8 cellular contexts compared by ENCODE assay signal in genomic region chr12:89166525-89166934, GRCh38.
DNase-seq lines count a peak whose midpoint lies in the region; ATAC-seq and TF ChIP-seq lines count a peak whose summit lies in the region.

No MANE protein-coding gene starts in this region.

- CTCF ChIA-PET in activated CD8-positive, alpha-beta T cell treated with anti-CD3 and anti-CD28 coated beads, Interleukin-2, amount 10 ng/mL, durations not matched to agents 7 days and 5 days (lab: Charles Lee) = interaction anchor here (0.9 to 1.5 kb wide), 3 partner anchors 14 to 147 kb away, joined by 3 to 4 read pairs (median 3); no protein-coding TSS in a partner anchor
- CTCF ChIA-PET in activated CD8-positive, alpha-beta T cell treated with anti-CD3 and anti-CD28 coated beads for 36 hours (lab: Charles Lee) = interaction anchor here (0.8 to 1.4 kb wide), 3 partner anchors 10 to 15 kb away, joined by 3 to 4 read pairs (median 3); no protein-coding TSS in a partner anchor
- CTCF ChIA-PET in activated CD4-positive, alpha-beta memory T cell treated with anti-CD3 and anti-CD28 coated beads for 36 hours (lab: Charles Lee) = interaction anchor here (0.7 to 1.1 kb wide), 3 partner anchors 10 to 1778 kb away, joined by 3 to 4 read pairs (median 3); no protein-coding TSS in a partner anchor

- H3K9me3 ChIP-seq in MG63 = no peaks in the 10 kb centered on the region

- H3K4me3 Mint-ChIP-seq in activated CD8-positive, alpha-beta T cell treated with anti-CD3 and anti-CD28 coated beads, Interleukin-2, amount 10 ng/mL, durations not matched to agents 7 days and 5 days = no peak overlapping the region
- H3K4me3 Mint-ChIP-seq in activated CD8-positive, alpha-beta T cell treated with anti-CD3 and anti-CD28 coated beads for 36 hours = no peak overlapping the region
- no peak overlapping the region for H3K4me3 Mint-ChIP-seq in activated CD4-positive, alpha-beta memory T cell treated with anti-CD3 and anti-CD28 coated beads for 36 hours
- H3K4me3 Mint-ChIP-seq in naive B cell = peak overlapping the region; percentile 27 to 77 (median 66)

- H3K9me3 Mint-ChIP-seq in activated CD8-positive, alpha-beta T cell treated with anti-CD3 and anti-CD28 coated beads, Interleukin-2, amount 10 ng/mL, durations not matched to agents 7 days and 5 days (ENCODE audit: insufficient read depth) = peaks cover 2% of the 10 kb centered on the region
- H3K9me3 Mint-ChIP-seq in activated CD8-positive, alpha-beta T cell treated with anti-CD3 and anti-CD28 coated beads for 36 hours = no peaks in the 10 kb centered on the region
- H3K9me3 Mint-ChIP-seq in activated CD4-positive, alpha-beta memory T cell treated with anti-CD3 and anti-CD28 coated beads for 36 hours = no peaks in the 10 kb centered on the region
- peaks cover 0 to 3% (median 1%) of the 10 kb centered on the region in 7 donors for H3K9me3 Mint-ChIP-seq in naive B cell

- no peak overlapping the region for H3K27ac Mint-ChIP-seq in activated CD8-positive, alpha-beta T cell treated with anti-CD3 and anti-CD28 coated beads, Interleukin-2, amount 10 ng/mL, durations not matched to agents 7 days and 5 days
- H3K27ac Mint-ChIP-seq in activated CD8-positive, alpha-beta T cell treated with anti-CD3 and anti-CD28 coated beads for 36 hours = no peak overlapping the region
- peak overlapping the region; percentile 16 for H3K27ac Mint-ChIP-seq in activated CD4-positive, alpha-beta memory T cell treated with anti-CD3 and anti-CD28 coated beads for 36 hours
- H3K27ac Mint-ChIP-seq in naive B cell = peak overlapping the region in 5 of 6 donors; percentile 86 to 98 (median 96)

- H3K36me3 ChIP-seq in MG63 = no peaks in the 10 kb centered on the region

- intact Hi-C loops in activated CD8-positive, alpha-beta T cell treated with anti-CD3 and anti-CD28 coated beads for 36 hours (cut with micrococcal nuclease) = loop anchor here (10.0 kb wide), 1 partner anchor 298 kb away; no protein-coding TSS in a partner anchor
- intact Hi-C loops in activated CD4-positive, alpha-beta memory T cell treated with anti-CD3 and anti-CD28 coated beads for 36 hours (cut with micrococcal nuclease) = loop anchor here (10.0 kb wide), 1 partner anchor 358 kb away; the partner anchor contains the start of genes GALNT4 and POC1B

- no peak overlapping the region for H3K4me3 ChIP-seq in MG63

- H3K4me1 Mint-ChIP-seq in activated CD8-positive, alpha-beta T cell treated with anti-CD3 and anti-CD28 coated beads, Interleukin-2, amount 10 ng/mL, durations not matched to agents 7 days and 5 days (ENCODE audit: low read depth) = peaks cover 13% of the 10 kb centered on the region
- H3K4me1 Mint-ChIP-seq in activated CD8-positive, alpha-beta T cell treated with anti-CD3 and anti-CD28 coated beads for 36 hours (ENCODE audit: low read depth) = peaks cover 13% of the 10 kb centered on the region
- H3K4me1 Mint-ChIP-seq in activated CD4-positive, alpha-beta memory T cell treated with anti-CD3 and anti-CD28 coated beads for 36 hours (ENCODE audit: low read depth) = peaks cover 20% of the 10 kb centered on the region
- H3K4me1 Mint-ChIP-seq in naive B cell = peaks cover 21 to 36% (median 31%) of the 10 kb centered on the region in 3 donors

- no peaks in the 10 kb centered on the region for H3K27me3 Mint-ChIP-seq in activated CD8-positive, alpha-beta T cell treated with anti-CD3 and anti-CD28 coated beads, Interleukin-2, amount 10 ng/mL, durations not matched to agents 7 days and 5 days (ENCODE audit: low read depth)
- no peaks in the 10 kb centered on the region for H3K27me3 Mint-ChIP-seq in activated CD8-positive, alpha-beta T cell treated with anti-CD3 and anti-CD28 coated beads for 36 hours
- H3K27me3 Mint-ChIP-seq in activated CD4-positive, alpha-beta memory T cell treated with anti-CD3 and anti-CD28 coated beads for 36 hours = no peaks in the 10 kb centered on the region
- no peaks in the 10 kb centered on the region for H3K27me3 Mint-ChIP-seq in naive B cell

- peaks cover 1% of the 10 kb centered on the region for H3K36me3 Mint-ChIP-seq in activated CD8-positive, alpha-beta T cell treated with anti-CD3 and anti-CD28 coated beads, Interleukin-2, amount 10 ng/mL, durations not matched to agents 7 days and 5 days (ENCODE audit: low read depth)
- H3K36me3 Mint-ChIP-seq in activated CD8-positive, alpha-beta T cell treated with anti-CD3 and anti-CD28 coated beads for 36 hours (ENCODE audit: low read depth) = no peaks in the 10 kb centered on the region
- H3K36me3 Mint-ChIP-seq in activated CD4-positive, alpha-beta memory T cell treated with anti-CD3 and anti-CD28 coated beads for 36 hours = no peaks in the 10 kb centered on the region
- H3K36me3 Mint-ChIP-seq in naive B cell = no peaks in the 10 kb centered on the region

- no peaks in the 10 kb centered on the region for H3K27me3 ChIP-seq in MG63

- POLR2A ChIA-PET in activated CD8-positive, alpha-beta T cell treated with anti-CD3 and anti-CD28 coated beads, Interleukin-2, amount 10 ng/mL, durations not matched to agents 7 days and 5 days (lab: Charles Lee) = interaction anchor here (3.1 kb wide), 1 partner anchor 186 kb away, joined by 8 read pairs; the partner anchor contains the start of gene DUSP6
- POLR2A ChIA-PET in activated CD8-positive, alpha-beta T cell treated with anti-CD3 and anti-CD28 coated beads for 36 hours (lab: Charles Lee) = no interaction called here
- POLR2A ChIA-PET in activated CD4-positive, alpha-beta memory T cell treated with anti-CD3 and anti-CD28 coated beads for 36 hours (lab: Charles Lee) = interaction anchor here (1.0 to 1.4 kb wide), 2 partner anchors 13 to 14 kb away, joined by 3 to 4 read pairs; no protein-coding TSS in a partner anchor

- DNase-seq in activated CD8-positive, alpha-beta T cell treated with anti-CD3 and anti-CD28 coated beads, Interleukin-2, amount 10 ng/mL, durations not matched to agents 7 days and 5 days = no peak
- DNase-seq in activated CD8-positive, alpha-beta T cell treated with anti-CD3 and anti-CD28 coated beads for 36 hours = no peak
- DNase-seq in activated CD4-positive, alpha-beta memory T cell treated with anti-CD3 and anti-CD28 coated beads for 36 hours = no peak
- DNase-seq in naive B cell = peak; percentile 86
- DNase-seq in AG08396 (ENCODE audit: low spot score) = no peak
- DNase-seq in MG63 = no peak
- DNase-seq in cerebellar nuclear complex (lab: John Stamatoyannopoulos, UW) = no peak

- TF ChIP-seq CTCF in activated CD8-positive, alpha-beta T cell treated with anti-CD3 and anti-CD28 coated beads for 36 hours (IDR thresholded peaks at IDR 0.05) = no peak

- peak; percentile 38 for ATAC-seq in activated CD8-positive, alpha-beta T cell treated with anti-CD3 and anti-CD28 coated beads, Interleukin-2, amount 10 ng/mL, durations not matched to agents 7 days and 5 days
- ATAC-seq in activated CD8-positive, alpha-beta T cell treated with anti-CD3 and anti-CD28 coated beads for 36 hours = no peak
- peak; percentile 90 for ATAC-seq in HG03097 (IDR thresholded peaks at IDR 0.05; ENCODE audit: low FRiP score, unreplicated experiment)
- ATAC-seq in naive B cell (ENCODE audit: low read depth in 2 of 2) = peak; percentile 88 to 89

Comparison
In these comparisons a context has a peak if more than half of its experiments do, and no peak if none do; other contexts are left out.
1. H3K27ac Mint-ChIP-seq: peak in activated CD4-positive, alpha-beta memory T cell treated with anti-CD3 and anti-CD28 coated beads for 36 hours (single experiment) and naive B cell (5 of 6); none in activated CD8-positive, alpha-beta T cell treated with anti-CD3 and anti-CD28 coated beads, Interleukin-2, amount 10 ng/mL, durations not matched to agents 7 days and 5 days (single experiment) and activated CD8-positive, alpha-beta T cell treated with anti-CD3 and anti-CD28 coated beads for 36 hours (single experiment).
2. H3K4me3 Mint-ChIP-seq: peak in naive B cell (8 of 8); none in activated CD8-positive, alpha-beta T cell treated with anti-CD3 and anti-CD28 coated beads, Interleukin-2, amount 10 ng/mL, durations not matched to agents 7 days and 5 days (single experiment), activated CD8-positive, alpha-beta T cell treated with anti-CD3 and anti-CD28 coated beads for 36 hours (single experiment) and activated CD4-positive, alpha-beta memory T cell treated with anti-CD3 and anti-CD28 coated beads for 36 hours (single experiment).